1 cellular context compared by ENCODE assay signal in the genomic region with DNA sequence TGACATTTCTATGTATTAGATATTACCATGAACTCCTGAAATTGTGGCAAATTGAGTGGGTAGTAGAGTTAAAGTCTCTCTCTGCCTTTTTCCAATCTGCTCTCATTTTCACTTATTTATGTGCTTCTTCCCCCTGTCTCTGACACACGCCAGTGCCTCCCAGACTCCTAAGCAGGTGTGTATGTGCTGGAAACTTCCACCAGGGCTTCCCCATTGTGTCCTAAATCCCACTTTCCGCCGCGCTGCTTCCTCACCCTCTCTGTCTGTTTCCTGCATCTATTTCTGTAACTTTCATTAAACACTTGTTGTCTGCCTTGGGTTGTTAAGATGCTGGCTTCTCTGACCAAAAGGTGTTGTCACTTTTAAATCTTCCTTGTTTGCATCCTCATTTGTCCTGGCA.
TF ChIP-seq lines count a peak whose summit lies in the region.

No MANE protein-coding gene starts in this region.

TF ChIP-seq in GM12878, 131 proteins besides CTCF, POLR2A, EP300 and RAD21 (continued from another document):
- TF ChIP-seq, protein P1, sequence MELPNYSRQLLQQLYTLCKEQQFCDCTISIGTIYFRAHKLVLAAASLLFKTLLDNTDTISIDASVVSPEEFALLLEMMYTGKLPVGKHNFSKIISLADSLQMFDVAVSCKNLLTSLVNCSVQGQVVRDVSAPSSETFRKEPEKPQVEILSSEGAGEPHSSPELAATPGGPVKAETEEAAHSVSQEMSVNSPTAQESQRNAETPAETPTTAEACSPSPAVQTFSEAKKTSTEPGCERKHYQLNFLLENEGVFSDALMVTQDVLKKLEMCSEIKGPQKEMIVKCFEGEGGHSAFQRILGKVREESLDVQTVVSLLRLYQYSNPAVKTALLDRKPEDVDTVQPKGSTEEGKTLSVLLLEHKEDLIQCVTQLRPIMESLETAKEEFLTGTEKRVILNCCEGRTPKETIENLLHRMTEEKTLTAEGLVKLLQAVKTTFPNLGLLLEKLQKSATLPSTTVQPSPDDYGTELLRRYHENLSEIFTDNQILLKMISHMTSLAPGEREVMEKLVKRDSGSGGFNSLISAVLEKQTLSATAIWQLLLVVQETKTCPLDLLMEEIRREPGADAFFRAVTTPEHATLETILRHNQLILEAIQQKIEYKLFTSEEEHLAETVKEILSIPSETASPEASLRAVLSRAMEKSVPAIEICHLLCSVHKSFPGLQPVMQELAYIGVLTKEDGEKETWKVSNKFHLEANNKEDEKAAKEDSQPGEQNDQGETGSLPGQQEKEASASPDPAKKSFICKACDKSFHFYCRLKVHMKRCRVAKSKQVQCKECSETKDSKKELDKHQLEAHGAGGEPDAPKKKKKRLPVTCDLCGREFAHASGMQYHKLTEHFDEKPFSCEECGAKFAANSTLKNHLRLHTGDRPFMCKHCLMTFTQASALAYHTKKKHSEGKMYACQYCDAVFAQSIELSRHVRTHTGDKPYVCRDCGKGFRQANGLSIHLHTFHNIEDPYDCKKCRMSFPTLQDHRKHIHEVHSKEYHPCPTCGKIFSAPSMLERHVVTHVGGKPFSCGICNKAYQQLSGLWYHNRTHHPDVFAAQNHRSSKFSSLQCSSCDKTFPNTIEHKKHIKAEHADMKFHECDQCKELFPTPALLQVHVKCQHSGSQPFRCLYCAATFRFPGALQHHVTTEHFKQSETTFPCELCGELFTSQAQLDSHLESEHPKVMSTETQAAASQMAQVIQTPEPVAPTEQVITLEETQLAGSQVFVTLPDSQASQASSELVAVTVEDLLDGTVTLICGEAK (IDR thresholded peaks at IDR 0.05; ENCODE audit: borderline replicate concordance), result no peak
- TF ChIP-seq, protein P2, sequence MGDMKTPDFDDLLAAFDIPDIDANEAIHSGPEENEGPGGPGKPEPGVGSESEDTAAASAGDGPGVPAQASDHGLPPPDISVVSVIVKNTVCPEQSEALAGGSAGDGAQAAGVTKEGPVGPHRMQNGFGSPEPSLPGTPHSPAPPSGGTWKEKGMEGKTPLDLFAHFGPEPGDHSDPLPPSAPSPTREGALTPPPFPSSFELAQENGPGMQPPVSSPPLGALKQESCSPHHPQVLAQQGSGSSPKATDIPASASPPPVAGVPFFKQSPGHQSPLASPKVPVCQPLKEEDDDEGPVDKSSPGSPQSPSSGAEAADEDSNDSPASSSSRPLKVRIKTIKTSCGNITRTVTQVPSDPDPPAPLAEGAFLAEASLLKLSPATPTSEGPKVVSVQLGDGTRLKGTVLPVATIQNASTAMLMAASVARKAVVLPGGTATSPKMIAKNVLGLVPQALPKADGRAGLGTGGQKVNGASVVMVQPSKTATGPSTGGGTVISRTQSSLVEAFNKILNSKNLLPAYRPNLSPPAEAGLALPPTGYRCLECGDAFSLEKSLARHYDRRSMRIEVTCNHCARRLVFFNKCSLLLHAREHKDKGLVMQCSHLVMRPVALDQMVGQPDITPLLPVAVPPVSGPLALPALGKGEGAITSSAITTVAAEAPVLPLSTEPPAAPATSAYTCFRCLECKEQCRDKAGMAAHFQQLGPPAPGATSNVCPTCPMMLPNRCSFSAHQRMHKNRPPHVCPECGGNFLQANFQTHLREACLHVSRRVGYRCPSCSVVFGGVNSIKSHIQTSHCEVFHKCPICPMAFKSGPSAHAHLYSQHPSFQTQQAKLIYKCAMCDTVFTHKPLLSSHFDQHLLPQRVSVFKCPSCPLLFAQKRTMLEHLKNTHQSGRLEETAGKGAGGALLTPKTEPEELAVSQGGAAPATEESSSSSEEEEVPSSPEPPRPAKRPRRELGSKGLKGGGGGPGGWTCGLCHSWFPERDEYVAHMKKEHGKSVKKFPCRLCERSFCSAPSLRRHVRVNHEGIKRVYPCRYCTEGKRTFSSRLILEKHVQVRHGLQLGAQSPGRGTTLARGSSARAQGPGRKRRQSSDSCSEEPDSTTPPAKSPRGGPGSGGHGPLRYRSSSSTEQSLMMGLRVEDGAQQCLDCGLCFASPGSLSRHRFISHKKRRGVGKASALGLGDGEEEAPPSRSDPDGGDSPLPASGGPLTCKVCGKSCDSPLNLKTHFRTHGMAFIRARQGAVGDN (IDR thresholded peaks at IDR 0.05), result no peak
